ENCODE assay signal across 12 cellular contexts in the genomic region with DNA sequence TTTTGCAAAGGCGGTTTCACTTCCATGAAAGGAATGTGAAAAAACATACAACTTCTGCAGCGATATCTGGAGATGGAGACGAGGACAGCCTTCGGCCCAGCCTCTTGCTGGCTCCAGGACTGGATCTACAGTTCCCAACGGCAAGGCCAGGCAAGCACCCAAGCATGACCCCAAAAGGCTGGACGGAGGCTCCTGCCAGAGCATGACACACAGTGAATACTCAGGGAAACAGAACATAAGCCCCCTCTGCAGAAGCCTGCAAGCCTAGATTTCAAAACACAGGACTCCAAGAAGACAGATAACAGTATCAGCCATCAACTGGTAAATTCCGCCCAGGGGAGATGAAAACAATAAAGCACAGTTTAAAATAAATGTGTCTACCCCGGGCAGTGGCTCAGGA. TPM values are rescaled to one million over a fixed set of nuclear protein-coding genes. Genes with fewer than 3 reads are reported as not detected.
A peak's percentile ranks its signal among the peaks of the same experiment; 100 is the strongest.
DNase-seq lines count a peak whose midpoint lies in the region; ATAC-seq and TF ChIP-seq lines count a peak whose summit lies in the region.
"Had no signal": no experiment of that assay in that cellular context is flagged by ENCODE, and none has a peak within 500 bp of the region (broad histone marks: within the 10 kb centered on the region; RNA-seq: fewer than 3 reads in every experiment).

No MANE protein-coding gene starts in this region.

- H3K9me2 ChIP-seq in PC-3 (replicated peaks; ENCODE audit: low read length), result no peaks in the 10 kb centered on the region

- no peak overlapping the region for H3K9ac ChIP-seq in PC-3 (ENCODE audit: low read length)

- H3F3A ChIP-seq in PC-3 (ENCODE audit: low read length, unreplicated experiment), result no peaks in the 10 kb centered on the region

- H2AFZ ChIP-seq in PC-3 (ENCODE audit: low read length), result no peak overlapping the region

- peak overlapping the region in 2 of 3 donors; percentile 23 to 94 for H3K27ac Mint-ChIP-seq in CD4-positive, CD25-positive, alpha-beta regulatory T cell
- no peak overlapping the region for H3K27ac Mint-ChIP-seq in nephron progenitor cell

- peaks cover 25% of the 10 kb centered on the region for H3K36me3 Mint-ChIP-seq in CD4-positive, CD25-positive, alpha-beta regulatory T cell
- peaks cover 77% of the 10 kb centered on the region for H3K36me3 Mint-ChIP-seq in nephron progenitor cell (ENCODE audit: low read depth)

- no TSS peak for BruUV-seq in PC-3 (replicated peaks; lab: Mats Ljungman, UMichigan)

- no peaks in the 10 kb centered on the region for H3K9me3 ChIP-seq in CD4-positive, CD25-positive, alpha-beta regulatory T cell (ENCODE audit: control insufficient read depth in 2 of 2, low read length in 2 of 2)
- H3K9me3 ChIP-seq in PC-3 (ENCODE audit: low read length), result no peaks in the 10 kb centered on the region
- H3K9me3 ChIP-seq in prostate gland, result no peaks in the 10 kb centered on the region
- H3K9me3 ChIP-seq in ovary, result no peaks in the 10 kb centered on the region

- H3K4me2 ChIP-seq in PC-3 (ENCODE audit: low read length), result peak overlapping the region; percentile 98

- intact Hi-C loops in PC-3 (cut with micrococcal nuclease), result no loop called here
- intact Hi-C loops in prostate gland (cut with DNase I), result no loop called here
- intact Hi-C loops in ovary (cut with DNase I), result no loop called here

- no peak for TF ChIP-seq EP300 in ovary (IDR thresholded peaks at IDR 0.05)

- peaks cover 54% of the 10 kb centered on the region for H3K79me2 ChIP-seq in PC-3 (ENCODE audit: low read length)

- H4K20me1 ChIP-seq in PC-3 (ENCODE audit: low read length), result no peaks in the 10 kb centered on the region

- H3K27me3 ChIP-seq in CD4-positive, CD25-positive, alpha-beta regulatory T cell (ENCODE audit: control insufficient read depth, insufficient read depth, low read length), result no peaks in the 10 kb centered on the region
- no peaks in the 10 kb centered on the region for H3K27me3 ChIP-seq in PC-3 (ENCODE audit: low read length)
- H3K27me3 ChIP-seq in prostate gland (replicated peaks; ENCODE audit: insufficient read depth), result no peaks in the 10 kb centered on the region
- no peaks in the 10 kb centered on the region for H3K27me3 ChIP-seq in ovary

- no peak for ATAC-seq in CD4-positive, CD25-positive, alpha-beta regulatory T cell (ENCODE audit: low read depth in 2 of 2)
- ATAC-seq in PC-3 (no peak), GM21825 (IDR thresholded peaks at IDR 0.05; ENCODE audit: unreplicated experiment) (no peak), GM21381 (IDR thresholded peaks at IDR 0.05; ENCODE audit: unreplicated experiment) (no peak)
- ATAC-seq: activated naive CD4-positive, alpha-beta T cell treated with anti-CD3 and anti-CD28 coated beads, Interleukin-2, amount 50 U/mL, for 72 hours had no signal

- POLR2A ChIA-PET in PC-3 (lab: Charles Lee; ENCODE audit: unreplicated experiment), result no interaction called here

- H3K27me3 Mint-ChIP-seq in CD4-positive, CD25-positive, alpha-beta regulatory T cell, result no peaks in the 10 kb centered on the region
- H3K27me3 Mint-ChIP-seq in nephron progenitor cell (ENCODE audit: low read depth, poor library complexity), result peaks cover 5% of the 10 kb centered on the region

- peaks cover 39% of the 10 kb centered on the region for H3K4me1 ChIP-seq in CD4-positive, CD25-positive, alpha-beta regulatory T cell (ENCODE audit: control insufficient read depth, insufficient read depth, low read length, poor library complexity, severe bottlenecking)
- H3K4me1 ChIP-seq in PC-3 (ENCODE audit: insufficient read depth, low read length) (peaks cover 8% of the 10 kb centered on the region), prostate gland (replicated peaks) (no peaks in the 10 kb centered on the region), ovary (ENCODE audit: insufficient read depth) (peaks cover 12% of the 10 kb centered on the region)

- peaks cover 34 to 64% (median 44%) of the 10 kb centered on the region in 4 donors for H3K4me1 Mint-ChIP-seq in CD4-positive, CD25-positive, alpha-beta regulatory T cell
- H3K4me1 Mint-ChIP-seq in nephron progenitor cell, result peaks cover 54% of the 10 kb centered on the region

- H3K27ac ChIP-seq in CD4-positive, CD25-positive, alpha-beta regulatory T cell (ENCODE audit: insufficient read depth, low read length, poor library complexity, severe bottlenecking), result no peak overlapping the region
- H3K27ac ChIP-seq in PC-3 (ENCODE audit: low read length), result no peak overlapping the region
- no peak overlapping the region for H3K27ac ChIP-seq in prostate gland
- H3K27ac ChIP-seq in ovary, result no peak overlapping the region

- TF ChIP-seq POLR2A in erythroblast (IDR thresholded peaks at IDR 0.05; ENCODE audit: low read length) (no peak), prostate gland (IDR thresholded peaks at IDR 0.05) (no peak), ovary (IDR thresholded peaks at IDR 0.05) (no peak)

- no peak for DNase-seq in CD4-positive, CD25-positive, alpha-beta regulatory T cell
- DNase-seq in PC-3, result no peak
- DNase-seq in erythroblast (lab: John Stamatoyannopoulos, UW), result peak; percentile 29 to 65
- no peak for DNase-seq in nephron progenitor cell
- no peak for DNase-seq in prostate gland (ENCODE audit: low spot score)
- DNase-seq in ovary, result no peak
- DNase-seq: activated CD4-positive, CD25-positive, alpha-beta regulatory T cell; DMS 273 treated with DMSO at 0.1 percent for 48 hours; NCI-H510A had no signal

- WGBS in prostate gland, result 68% methylated on average over 8 of the region's 8 CpGs
- 49 to 77% (median 67%) methylated on average over 8 of the region's 8 CpGs for WGBS in ovary, 3 donors

- TF ChIP-seq CTCF in PC-3 (conservative IDR thresholded peaks at IDR 0.05; ENCODE audit: low read depth, low read length) (no peak), nephron progenitor cell (IDR thresholded peaks at IDR 0.05) (no peak), prostate gland (IDR thresholded peaks at IDR 0.05) (no peak), ovary (IDR thresholded peaks at IDR 0.05) (no peak)

- CTCF ChIA-PET in PC-3 (lab: Charles Lee), result no interaction called here

- peak overlapping the region; percentile 35 to 98 (median 55) for H3K4me3 Mint-ChIP-seq in CD4-positive, CD25-positive, alpha-beta regulatory T cell
- H3K4me3 Mint-ChIP-seq in nephron progenitor cell, result peak overlapping the region; percentile 98

- peaks cover 0 to 7% (median 1%) of the 10 kb centered on the region in 7 donors for H3K9me3 Mint-ChIP-seq in CD4-positive, CD25-positive, alpha-beta regulatory T cell
- peaks cover 46% of the 10 kb centered on the region for H3K9me3 Mint-ChIP-seq in nephron progenitor cell

- no peaks in the 10 kb centered on the region for H3K36me3 ChIP-seq in CD4-positive, CD25-positive, alpha-beta regulatory T cell (ENCODE audit: control insufficient read depth, insufficient read depth, low read length)
- H3K36me3 ChIP-seq in PC-3 (ENCODE audit: low read depth, low read length) (no peaks in the 10 kb centered on the region), prostate gland (no peaks in the 10 kb centered on the region), ovary (no peaks in the 10 kb centered on the region)

- H3K4me3 ChIP-seq in CD4-positive, CD25-positive, alpha-beta regulatory T cell (ENCODE audit: low read depth, low read length), result no peak overlapping the region
- peak overlapping the region; percentile 98; the same call in 1 of the 2 replicates for H3K4me3 ChIP-seq in PC-3 (ENCODE audit: low read length)
- H3K4me3 ChIP-seq in prostate gland, result no peak overlapping the region
- no peak overlapping the region for H3K4me3 ChIP-seq in ovary

RNA-seq across cellular contexts. Expression of gene LRRC27, which starts 3.3 kb away (rescaled TPM):
- 2.6 TPM for total RNA-seq in CD4-positive, CD25-positive, alpha-beta regulatory T cell
- 1 to 10 TPM in 3 of 4 donors, under 1 TPM in 1; 0.67 to 3.3 (median 2.2) TPM for polyA plus RNA-seq in CD4-positive, CD25-positive, alpha-beta regulatory T cell
- total RNA-seq in PC-3 (2014; rRNA removed) (2.5 and 5.6 TPM in 2 replicates), prostate gland (10 to 100 TPM; 11.4 to 22.9 TPM), ovary (10 to 100 TPM in 3 of 7 donors, 1 to 10 TPM in 4; 7.4 to 12.3 (median 9.3) TPM)
- polyA plus RNA-seq in ovary, result 1 to 10 TPM; 7.6 to 9.6 TPM

RNA-seq across cellular contexts. Expression of gene STK32C, which starts 21.0 kb away (rescaled TPM):
- total RNA-seq in CD4-positive, CD25-positive, alpha-beta regulatory T cell, result 6.6 TPM
- polyA plus RNA-seq in CD4-positive, CD25-positive, alpha-beta regulatory T cell, result 1 to 10 TPM; 3.5 to 7.0 (median 6.5) TPM
- total RNA-seq in PC-3 (2014; rRNA removed), result 28.3 and 34.7 TPM in 2 replicates
- total RNA-seq in prostate gland, result 10 to 100 TPM in 1 of 2 donors, 1 to 10 TPM in 1; 7.2 to 21.5 TPM
- 10 to 100 TPM in 2 of 7 donors, 1 to 10 TPM in 5; 5.4 to 13.8 (median 9.5) TPM for total RNA-seq in ovary
- polyA plus RNA-seq in ovary, result 1 to 10 TPM; 2.6 to 8.8 TPM

Comparison
In these comparisons a context has a peak if more than half of its experiments do, and no peak if none do; other contexts are left out.
1. DNase-seq: peak in erythroblast (2 of 2); none in CD4-positive, CD25-positive, alpha-beta regulatory T cell (0 of 3), PC-3 (single experiment), nephron progenitor cell (single experiment), prostate gland (single experiment) and ovary (0 of 5).